In genomic region chr2:146579154-146579930, GRCh38 we compare ENCODE assay signal across 13 cellular contexts.
DNase-seq lines count a peak whose midpoint lies in the region; FAIRE-seq and TF ChIP-seq lines count a peak whose summit lies in the region.
"Had no signal": no experiment of that assay in that cellular context is flagged by ENCODE, and none has a peak within 500 bp of the region (broad histone marks: within the 10 kb centered on the region; RNA-seq: fewer than 3 reads in every experiment).

No MANE protein-coding gene starts in this region.

- H3K9me3 ChIP-seq in GM23248 (ENCODE audit: low read depth), result no peaks in the 10 kb centered on the region
- no peaks in the 10 kb centered on the region for H3K9me3 ChIP-seq in kidney (ENCODE audit: control insufficient read depth in 1 of 2, low read length in 2 of 2)

- peak overlapping the region; percentile 36; the same call in 1 of the 2 replicates for H2AFZ ChIP-seq in GM23248

- intact Hi-C loops in kidney (cut with DNase I), result no loop called here

- H3K4me2 ChIP-seq in GM23248 (ENCODE audit: unreplicated experiment), result peak overlapping the region; percentile 36

- H3K4me3 ChIP-seq in GM23248 (no peak overlapping the region), skeletal muscle cell (ENCODE audit: low read depth, low read length) (no peak overlapping the region), kidney (ENCODE audit: low read length in 2 of 2) (no peak overlapping the region)

- H3K9me2 ChIP-seq in GM23248 (ENCODE audit: insufficient read depth), result no peaks in the 10 kb centered on the region

- in situ Hi-C loops in GM23248 (cut with MboI), result no loop called here

- H3K36me3 ChIP-seq in GM23248 (ENCODE audit: low read depth) (no peaks in the 10 kb centered on the region), kidney (ENCODE audit: control insufficient read depth in 1 of 2, insufficient read depth in 2 of 2, low read length in 2 of 2) (no peaks in the 10 kb centered on the region)

- H3K4me1 ChIP-seq in GM23248 (ENCODE audit: insufficient read depth) (peaks cover 24% of the 10 kb centered on the region), kidney (ENCODE audit: control insufficient read depth in 1 of 2, insufficient read depth in 1 of 2, low read depth in 1 of 2, low read length in 2 of 2) (no peaks in the 10 kb centered on the region)

- FAIRE-seq in kidney (lab: Jason Lieb, UNC), result no peak

- H3K27me3 ChIP-seq in GM23248 (replicated peaks; ENCODE audit: insufficient read depth), result no peaks in the 10 kb centered on the region

- DNase-seq in GM23248, result peak; percentile 59
- peak; percentile 3 for DNase-seq in RKO (ENCODE audit: low spot score)
- DNase-seq in epithelial cell of prostate (ENCODE audit: low read depth, low spot score), result no peak
- DNase-seq in skeletal muscle cell (ENCODE audit: low read depth), result peak; percentile 39
- DNase-seq in NCI-H2029 treated with DMSO at 0.1 percent for 48 hours (lab: John Stamatoyannopoulos, UW), result no peak
- no peak for DNase-seq in NCI-H1105 treated with DMSO at 0.1 percent for 48 hours (lab: John Stamatoyannopoulos, UW)
- DNase-seq in kidney, result no peak
- DNase-seq: activated CD4-positive, alpha-beta memory T cell treated with anti-CD3 and anti-CD28 coated beads for 36 hours; activated naive CD8-positive, alpha-beta T cell treated with anti-CD3 and anti-CD28 coated beads, Interleukin-2, amount 50 U/mL, for 24 hours; NCI-H2227 treated with DMSO at 0.1 percent for 48 hours; nucleus accumbens; SIG-M5; stimulated activated CD4-positive, alpha-beta T cell treated with anti-CD3 and anti-CD28 coated beads, Interleukin-4, amount 100 ng/mL, for 4 hours had no signal

- H4K20me1 ChIP-seq in GM23248 (ENCODE audit: insufficient read depth), result no peaks in the 10 kb centered on the region

- H3K79me2 ChIP-seq in GM23248 (ENCODE audit: insufficient read depth), result no peaks in the 10 kb centered on the region

- no peak overlapping the region for H3K9ac ChIP-seq in GM23248
- no peak overlapping the region for H3K9ac ChIP-seq in kidney (ENCODE audit: low read length in 2 of 2)

- TF ChIP-seq CTCF in kidney (IDR thresholded peaks at IDR 0.05; ENCODE audit: borderline replicate concordance, extremely low read depth, insufficient read depth), result no peak

- H3K27ac ChIP-seq in GM23248 (no peak overlapping the region; the same call in 1 of the 2 replicates), epithelial cell of prostate (peak overlapping the region; percentile 64), kidney (ENCODE audit: low read depth in 2 of 2, low read length in 2 of 2) (no peak overlapping the region)

- WGBS in GM23248 (ENCODE audit: low coverage in 1 of 2, low lambda C conversion rate in 2 of 2, missing lambda C conversion rate in 2 of 2), 2 experiments, result 76% methylated on average over 1 of the region's 1 CpG

- peaks cover 12% of the 10 kb centered on the region for H3F3A ChIP-seq in GM23248 (ENCODE audit: insufficient read depth)

Comparison
In these comparisons a context has a peak if more than half of its experiments do, and no peak if none do; other contexts are left out.
1. DNase-seq: peak in GM23248 (single experiment), RKO (single experiment) and skeletal muscle cell (single experiment); none in epithelial cell of prostate (single experiment), NCI-H2029 treated with DMSO at 0.1 percent for 48 hours (single experiment), NCI-H1105 treated with DMSO at 0.1 percent for 48 hours (single experiment) and kidney (single experiment).